ENCODE assay signal across 8 cellular contexts in genomic region chr9:99823392-99824377, GRCh38. TPM values are rescaled to one million over a fixed set of nuclear protein-coding genes. Genes with fewer than 3 reads are reported as not detected.
A peak's percentile ranks its signal among the peaks of the same experiment; 100 is the strongest.
DNase-seq lines count a peak whose midpoint lies in the region; ATAC-seq and TF ChIP-seq lines count a peak whose summit lies in the region.

No MANE protein-coding gene starts in this region.

- H2BK5ac ChIP-seq in neuronal stem cell (ENCODE audit: low read length) = no peak overlapping the region

- peak overlapping the region; percentile 0 for H3K9ac ChIP-seq in neuronal stem cell (ENCODE audit: low read depth, low read length, poor library complexity)
- H3K9ac ChIP-seq in stomach smooth muscle (ENCODE audit: low read length in 2 of 2) = peak overlapping the region; percentile 87 to 94

- H3K14ac ChIP-seq in neuronal stem cell (ENCODE audit: low read length) = no peak overlapping the region

- ATAC-seq in GM18505 (IDR thresholded peaks at IDR 0.05; ENCODE audit: unreplicated experiment) = no peak

- no peak for TF ChIP-seq POLR2A in GM18505 (IDR thresholded peaks at IDR 0.05; ENCODE audit: borderline replicate concordance, extremely low read depth, insufficient read depth, insufficient read length)

- H3K36me3 ChIP-seq in neuronal stem cell (replicated peaks in 1 of 2; ENCODE audit: control insufficient read depth in 2 of 2, insufficient read depth in 2 of 2, low read length in 2 of 2) (no peaks in the 10 kb centered on the region), stomach smooth muscle (ENCODE audit: control insufficient read depth in 2 of 2, insufficient read depth in 2 of 2, low read length in 2 of 2) (peaks cover 5 to 6% of the 10 kb centered on the region in 2 donors)

- H2BK15ac ChIP-seq in neuronal stem cell (ENCODE audit: low read length) = peak overlapping the region; percentile 98

- H2AFZ ChIP-seq in neuronal stem cell (ENCODE audit: low read length) = peak overlapping the region; percentile 98

- peak overlapping the region; percentile 18 for H2AK5ac ChIP-seq in neuronal stem cell (ENCODE audit: low read depth, low read length)

- H3K23ac ChIP-seq in neuronal stem cell (ENCODE audit: low read depth, low read length, poor library complexity) = peak overlapping the region; percentile 82

- peak overlapping the region; percentile 98 for H3K18ac ChIP-seq in neuronal stem cell (ENCODE audit: low read length)

- H3K27me3 ChIP-seq in neuronal stem cell (ENCODE audit: control insufficient read depth in 3 of 3, insufficient read depth in 3 of 3, low read depth in 1 of 3, low read length in 3 of 3) = peaks cover 0 to 57% (median 17%) of the 10 kb centered on the region in 3 experiments
- H3K27me3 ChIP-seq in stomach smooth muscle (ENCODE audit: control insufficient read depth in 1 of 2, insufficient read depth in 2 of 2, low read length in 2 of 2) = peaks cover 5 to 19% of the 10 kb centered on the region in 2 donors

- peaks cover 0 to 2% of the 10 kb centered on the region in 2 donors for H3K9me3 ChIP-seq in neuronal stem cell (replicated peaks in 1 of 2; ENCODE audit: control insufficient read depth in 2 of 2, insufficient read depth in 1 of 2, low read depth in 1 of 2, low read length in 2 of 2)
- H3K9me3 ChIP-seq in stomach smooth muscle (ENCODE audit: control insufficient read depth in 2 of 2, low read length in 2 of 2) = no peaks in the 10 kb centered on the region

- H3K27ac ChIP-seq in neuronal stem cell (replicated peaks; ENCODE audit: low read length) (no peak overlapping the region), stomach smooth muscle (ENCODE audit: low read length) (peak overlapping the region; percentile 94)

- peaks cover 4% of the 10 kb centered on the region for H3K79me1 ChIP-seq in neuronal stem cell (ENCODE audit: low read depth, low read length)

- H2BK12ac ChIP-seq in neuronal stem cell (ENCODE audit: low read length) = peak overlapping the region; percentile 48

- H3K4me3 ChIP-seq in fibroblast of pulmonary artery (replicated peaks; ENCODE audit: low read depth, low read length) (peak overlapping the region; percentile 78), neuronal stem cell (ENCODE audit: low read length in 2 of 2) (peak overlapping the region; percentile 69 to 87), stomach smooth muscle (ENCODE audit: low read length in 2 of 2) (peak overlapping the region; percentile 85 to 92)

- peak; percentile 57 for DNase-seq in ELR (ENCODE audit: low read depth)
- DNase-seq in NCI-H69 (lab: John Stamatoyannopoulos, UW) = peak; percentile 72
- DNase-seq in activated T-cell treated with anti-CD3 and anti-CD28 coated beads, Interleukin-2, amount 50 U/mL, for 48 hours = peak; percentile 90
- peak; percentile 48 for DNase-seq in fibroblast of pulmonary artery (ENCODE audit: low read depth)
- DNase-seq in neuronal stem cell (ENCODE audit: low spot score) = peak; percentile 38
- no peak for DNase-seq in NCI-H2227 (lab: John Stamatoyannopoulos, UW; ENCODE audit: unreplicated experiment)

- peak overlapping the region; percentile 100 for H3K4me2 ChIP-seq in neuronal stem cell (ENCODE audit: insufficient read depth, low read length, poor library complexity, severe bottlenecking)

- H3K4me1 ChIP-seq in neuronal stem cell (ENCODE audit: control insufficient read depth in 2 of 2, insufficient read depth in 1 of 2, low read depth in 1 of 2, low read length in 2 of 2) = peaks cover 4 to 13% of the 10 kb centered on the region in 2 donors
- H3K4me1 ChIP-seq in stomach smooth muscle (ENCODE audit: control insufficient read depth, insufficient read depth, low read length) = peaks cover 33% of the 10 kb centered on the region

- H4K91ac ChIP-seq in neuronal stem cell (ENCODE audit: low read depth, low read length, poor library complexity) = no peak overlapping the region

- no peak overlapping the region for H3K4ac ChIP-seq in neuronal stem cell (ENCODE audit: low read length)

- TF ChIP-seq CTCF in fibroblast of pulmonary artery (IDR thresholded peaks at IDR 0.05; ENCODE audit: low read length, missing control alignments) = no peak

- H4K8ac ChIP-seq in neuronal stem cell (ENCODE audit: low read depth, low read length) = no peak overlapping the region

- peak overlapping the region; percentile 28 for H2BK120ac ChIP-seq in neuronal stem cell (ENCODE audit: low read depth, low read length)

- no CpG with 5 or more reads among the region's 61 CpGs for WGBS in neuronal stem cell (ENCODE audit: extremely low coverage in 2 of 2, insufficient read length in 2 of 2, insufficient replicate concordance in 1 of 2), 2 donors

RNA-seq across cellular contexts. Expression of gene NR4A3, which starts 2.0 kb away (rescaled TPM):
- 1.3 TPM for polyA plus RNA-seq in neuronal stem cell (2013, experiment 1 of 2)
- polyA plus RNA-seq in neuronal stem cell (2013, experiment 2 of 2) = 1.3 TPM
